Comparison of ENCODE assay signal across 26 cellular contexts in the genomic region with DNA sequence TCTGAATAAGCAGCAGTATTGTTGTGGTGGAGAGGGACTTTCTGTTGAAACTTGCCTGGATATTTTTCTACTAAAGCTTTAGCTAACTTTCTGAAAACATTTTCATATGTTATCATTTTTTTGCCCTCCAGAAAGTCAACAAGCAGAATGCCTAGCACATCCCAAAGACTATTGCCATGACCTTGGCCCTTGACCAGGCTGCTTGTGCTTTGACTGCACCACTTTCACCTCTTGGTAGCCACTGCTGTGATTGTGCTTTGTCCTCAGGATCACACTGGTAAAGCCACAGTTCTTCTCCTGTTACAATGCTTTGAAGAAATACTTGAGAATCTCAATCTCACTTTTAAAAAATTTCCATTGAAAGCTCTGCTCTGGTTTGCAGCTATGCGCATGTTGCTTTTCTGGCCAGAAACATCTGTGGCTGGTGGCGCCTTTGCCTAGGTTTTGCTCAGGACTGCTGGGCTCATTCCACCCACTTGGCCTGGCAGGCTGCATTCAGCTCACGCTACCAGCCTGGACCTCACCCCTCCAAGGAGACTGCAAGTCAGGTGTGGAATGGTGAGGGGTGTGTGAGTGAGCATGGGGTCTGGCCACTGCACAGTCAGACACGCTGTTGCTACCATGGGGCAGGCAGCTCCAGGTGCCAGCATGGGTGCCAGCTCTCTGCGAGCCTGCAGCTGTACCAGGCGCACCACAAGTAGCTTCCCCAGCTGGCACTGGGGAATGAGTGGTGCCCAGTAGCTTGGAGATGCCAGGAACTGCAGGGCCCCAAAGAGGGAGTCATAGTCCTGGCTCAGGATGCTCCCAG.
"Had no signal": no experiment of that assay in that cellular context is flagged by ENCODE, and none has a peak within 500 bp of the region (broad histone marks: within the 10 kb centered on the region; RNA-seq: fewer than 3 reads in every experiment).

No MANE protein-coding gene starts in this region.

- DNase-seq: dorsolateral prefrontal cortex; effector CD4-positive, alpha-beta T cell; foreskin keratinocyte; glutamatergic neuron; heart right ventricle; hippocampal formation; kidney glomerular epithelial cell; left colon; left ventricle myocardium inferior; lower lobe of right lung; natural killer cell; stimulated activated CD4-positive, alpha-beta T cell treated with anti-CD3 and anti-CD28 coated beads, Interleukin-12 subunit alpha, Interleukin-12 subunit beta, amount 100 ng/mL, for 4 hours; stimulated activated CD4-positive, alpha-beta T cell treated with anti-CD3 and anti-CD28 coated beads, Interleukin-1b, Interleukin-23, amount 100 ng/mL, for 48 hours; stimulated activated CD4-positive, alpha-beta T cell treated with anti-CD3 and anti-CD28 coated beads, Interleukin-4, amount 100 ng/mL, for 1 hour; transverse colon; upper lobe of right lung; uterus had no signal

- H3K4me1 ChIP-seq: upper lobe of right lung had no signal

- ATAC-seq: foreskin keratinocyte; left colon; lower lobe of right lung; natural killer cell; stimulated activated memory B cell treated with anti-CD40 and anti-IgM and Interleukin-4, amounts not matched to agents 10 μg/mL and 1 μg/mL and 100 μg/mL, for 72 hours had no signal

- H3K27me3 Mint-ChIP-seq: stimulated activated memory B cell treated with anti-CD40 and anti-IgM and Interleukin-4, amounts not matched to agents 10 μg/mL and 1 μg/mL and 100 μg/mL, for 72 hours; stimulated activated naive CD8-positive, alpha-beta T cell treated with anti-CD3 and anti-CD28 coated beads, Interleukin-15, Interleukin-2, amounts not matched to agents 100 ng/mL and 50 ng/mL, for 24 hours had no signal

- H3K27ac ChIP-seq: dorsolateral prefrontal cortex, foreskin keratinocyte, heart right ventricle, left ventricle myocardium inferior, lower lobe of right lung, neutrophil, prostate gland, right atrium auricular region, suprapubic skin, transverse colon, upper lobe of right lung, uterus had no signal

- H3K27me3 ChIP-seq: dorsolateral prefrontal cortex, foreskin keratinocyte, heart right ventricle, neutrophil, right atrium auricular region, suprapubic skin, transverse colon, upper lobe of right lung, uterus had no signal

- H3K36me3 ChIP-seq: heart right ventricle, left ventricle myocardium inferior, lower lobe of right lung, neutrophil, prostate gland, right atrium auricular region, suprapubic skin, transverse colon, upper lobe of right lung, uterus had no signal

- H3K4me2 ChIP-seq: smooth muscle cell had no signal

- H3K4me3 ChIP-seq: dorsolateral prefrontal cortex, heart right ventricle, left ventricle myocardium inferior, lower lobe of right lung, prostate gland, right atrium auricular region, smooth muscle cell, suprapubic skin, transverse colon, upper lobe of right lung, uterus had no signal

- FAIRE-seq: colon, islet of Langerhans had no signal

- H3K27ac Mint-ChIP-seq: stimulated activated memory B cell treated with anti-CD40 and anti-IgM and Interleukin-4, amounts not matched to agents 10 μg/mL and 1 μg/mL and 100 μg/mL, for 72 hours; stimulated activated naive CD8-positive, alpha-beta T cell treated with anti-CD3 and anti-CD28 coated beads, Interleukin-15, Interleukin-2, amounts not matched to agents 100 ng/mL and 50 ng/mL, for 24 hours had no signal

- H3K4me3 Mint-ChIP-seq: natural killer cell; stimulated activated memory B cell treated with anti-CD40 and anti-IgM and Interleukin-4, amounts not matched to agents 10 μg/mL and 1 μg/mL and 100 μg/mL, for 72 hours; stimulated activated naive CD8-positive, alpha-beta T cell treated with anti-CD3 and anti-CD28 coated beads, Interleukin-15, Interleukin-2, amounts not matched to agents 100 ng/mL and 50 ng/mL, for 24 hours had no signal

- H3K9me3 ChIP-seq: lower lobe of right lung, prostate gland, right atrium auricular region, suprapubic skin, transverse colon, upper lobe of right lung, uterus had no signal
